Comparison of ENCODE assay signal across 14 cellular contexts in genomic region chr2:6793371-6793770, GRCh38.
A peak's percentile ranks its signal among the peaks of the same experiment; 100 is the strongest.
DNase-seq lines count a peak whose midpoint lies in the region; ATAC-seq and TF ChIP-seq lines count a peak whose summit lies in the region.
"Had no signal": no experiment of that assay in that cellular context is flagged by ENCODE, and none has a peak within 500 bp of the region (broad histone marks: within the 10 kb centered on the region; RNA-seq: fewer than 3 reads in every experiment).

No MANE protein-coding gene starts in this region.

- H3K4me1 Mint-ChIP-seq in mesothelial cell of epicardium: peaks cover 26% of the 10 kb centered on the region
- H3K4me1 Mint-ChIP-seq: central memory CD8-positive, alpha-beta T cell had no signal

- H3K36me3 ChIP-seq in mucosa of descending colon (ENCODE audit: low read depth): no peaks in the 10 kb centered on the region
- H3K36me3 ChIP-seq: transverse colon had no signal

- H3K36me3 Mint-ChIP-seq in mesothelial cell of epicardium: no peaks in the 10 kb centered on the region
- H3K36me3 Mint-ChIP-seq: naive thymus-derived CD8-positive, alpha-beta T cell had no signal

- H3K4me3 ChIP-seq in epithelial cell of proximal tubule (ENCODE audit: low read depth, low read length) (no peak overlapping the region), mucosa of descending colon (no peak overlapping the region)
- H3K4me3 ChIP-seq: transverse colon had no signal

- H3K9me3 ChIP-seq in mucosa of descending colon: no peaks in the 10 kb centered on the region
- H3K9me3 ChIP-seq: transverse colon had no signal

- no peak for ATAC-seq in mucosa of descending colon
- ATAC-seq: naive thymus-derived CD8-positive, alpha-beta T cell; stimulated activated naive CD8-positive, alpha-beta T cell treated with anti-CD3 and anti-CD28 coated beads, Interleukin-15, Interleukin-2, amounts not matched to agents 100 U/mL and 50 U/mL, for 24 hours had no signal

- no peaks in the 10 kb centered on the region for H3K27me3 Mint-ChIP-seq in mesothelial cell of epicardium (ENCODE audit: low read depth)

- no peaks in the 10 kb centered on the region for H3K4me1 ChIP-seq in mucosa of descending colon (ENCODE audit: low read depth)
- H3K4me1 ChIP-seq: transverse colon had no signal

- H3K27ac Mint-ChIP-seq in mesothelial cell of epicardium: peak overlapping the region; percentile 75
- H3K27ac Mint-ChIP-seq: naive thymus-derived CD8-positive, alpha-beta T cell had no signal

- H3K4me3 Mint-ChIP-seq in mesothelial cell of epicardium: no peak overlapping the region
- H3K4me3 Mint-ChIP-seq: central memory CD8-positive, alpha-beta T cell; naive thymus-derived CD8-positive, alpha-beta T cell had no signal

- TF ChIP-seq CTCF in epithelial cell of proximal tubule (conservative IDR thresholded peaks at IDR 0.05; ENCODE audit: low read depth, low read length) (no peak), mesothelial cell of epicardium (IDR thresholded peaks at IDR 0.05; ENCODE audit: unreplicated experiment) (no peak), mucosa of descending colon (IDR thresholded peaks at IDR 0.05) (no peak)

- H3K9me3 Mint-ChIP-seq in mesothelial cell of epicardium: no peaks in the 10 kb centered on the region
- H3K9me3 Mint-ChIP-seq: central memory CD8-positive, alpha-beta T cell; naive thymus-derived CD8-positive, alpha-beta T cell had no signal

- DNase-seq in MV-4-11 (lab: John Stamatoyannopoulos, UW) (peak; percentile 13), RPMI7951 (ENCODE audit: low read depth) (peak; percentile 23), epithelial cell of proximal tubule (ENCODE audit: low read depth) (peak; percentile 26), mesothelial cell of epicardium (ENCODE audit: low spot score in 2 of 2, unreplicated experiment in 2 of 2) (no peak), mucosa of descending colon (no peak), NCI-H748 (lab: John Stamatoyannopoulos, UW; ENCODE audit: unreplicated experiment) (no peak)
- no peak for DNase-seq in activated naive CD4-positive, alpha-beta T cell (lab: John Stamatoyannopoulos, UW)
- DNase-seq: head of caudate nucleus; naive thymus-derived CD8-positive, alpha-beta T cell; NCI-H146; stimulated activated CD4-positive, alpha-beta T cell treated with anti-CD3 and anti-CD28 coated beads, Interleukin-2, amount 100 ng/mL, for 24 hours; stimulated activated naive CD8-positive, alpha-beta T cell treated with anti-CD3 and anti-CD28 coated beads, Interleukin-15, Interleukin-2, amounts not matched to agents 100 U/mL and 50 U/mL, for 24 hours; transverse colon had no signal

- intact Hi-C loops in mucosa of descending colon (cut with DNase I, micrococcal nuclease): no loop called here

Comparison
In these comparisons a context has a peak if more than half of its experiments do, and no peak if none do; other contexts are left out.
1. DNase-seq: peak in MV-4-11 (single experiment), RPMI7951 (single experiment) and epithelial cell of proximal tubule (single experiment); none in mesothelial cell of epicardium (0 of 2), activated naive CD4-positive, alpha-beta T cell (0 of 4), mucosa of descending colon (0 of 3) and NCI-H748 (single experiment).